Comparison of ENCODE assay signal across 8 cellular contexts in the genomic region with DNA sequence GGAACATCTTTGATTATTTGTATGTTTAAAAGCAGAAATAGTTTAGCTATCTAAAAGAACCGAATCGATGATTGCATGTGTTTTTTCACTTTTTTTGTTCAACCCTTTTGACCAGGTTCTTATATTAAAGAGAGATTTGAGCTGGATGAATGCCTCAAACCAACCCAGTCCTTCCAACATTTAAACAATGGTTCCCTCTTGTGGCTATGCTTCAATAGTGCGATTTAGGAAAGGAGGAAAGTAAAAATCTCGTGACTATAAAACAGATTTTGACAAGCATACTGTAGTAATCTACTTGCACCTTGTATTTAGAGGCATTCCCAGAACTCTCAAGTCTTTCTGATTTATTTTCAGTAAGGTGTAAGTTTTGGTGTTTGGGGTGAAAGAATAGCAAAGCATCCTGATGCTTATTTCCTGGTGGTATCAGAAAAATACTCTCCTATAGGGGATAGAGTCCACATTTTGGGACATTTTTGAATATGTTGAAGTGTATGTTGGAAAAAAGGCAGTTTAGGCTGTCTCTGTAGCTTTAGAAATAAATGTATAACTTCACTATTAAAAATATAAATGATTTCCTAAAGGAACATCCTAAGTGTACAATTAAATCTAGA.
DNase-seq lines count a peak whose midpoint lies in the region; ATAC-seq and TF ChIP-seq lines count a peak whose summit lies in the region.

No MANE protein-coding gene starts in this region.

- H3K79me2 ChIP-seq in MM.1S (ENCODE audit: low read length), result no peaks in the 10 kb centered on the region

- H3K27ac ChIP-seq in MM.1S (ENCODE audit: low read length), result no peak overlapping the region
- H3K27ac ChIP-seq in esophagus muscularis mucosa (replicated peaks in 1 of 4), result no peak overlapping the region

- 7% methylated on average over 4 of the region's 4 CpGs for WGBS in esophagus muscularis mucosa

- ATAC-seq in HG02840 (IDR thresholded peaks at IDR 0.05; ENCODE audit: low FRiP score, unreplicated experiment) (no peak), HG03378 (IDR thresholded peaks at IDR 0.05; ENCODE audit: unreplicated experiment) (no peak), HG03097 (IDR thresholded peaks at IDR 0.05; ENCODE audit: low FRiP score, unreplicated experiment) (no peak)

- no peaks in the 10 kb centered on the region for H3F3A ChIP-seq in MM.1S (ENCODE audit: insufficient read depth, low read length)

- TF ChIP-seq POLR2A in esophagus muscularis mucosa (IDR thresholded peaks at IDR 0.05; ENCODE audit: low read depth), result no peak

- DNase-seq in MM.1S (peak; percentile 62), SHP77 (lab: John Stamatoyannopoulos, UW) (peak; percentile 34 to 44), esophagus muscularis mucosa (ENCODE audit: extremely low spot score) (no peak), retinal pigment epithelial cell (ENCODE audit: low read depth) (peak; percentile 8)

- no peaks in the 10 kb centered on the region for H3K9me2 ChIP-seq in MM.1S (replicated peaks; ENCODE audit: insufficient read depth, low read length)

- H3K4me1 ChIP-seq in MM.1S (ENCODE audit: low read length) (no peaks in the 10 kb centered on the region), esophagus muscularis mucosa (no peaks in the 10 kb centered on the region)

- intact Hi-C loops in esophagus muscularis mucosa (cut with DNase I), result no loop called here

- H2AFZ ChIP-seq in MM.1S (ENCODE audit: low read length), result peak overlapping the region; percentile 14; the same call in 1 of the 2 replicates

- H3K4me3 ChIP-seq in MM.1S (ENCODE audit: low read length) (no peak overlapping the region), esophagus muscularis mucosa (no peak overlapping the region), retinal pigment epithelial cell (ENCODE audit: low read length) (no peak overlapping the region)

- H3K36me3 ChIP-seq in MM.1S (replicated peaks; ENCODE audit: insufficient read depth, low read length) (no peaks in the 10 kb centered on the region), esophagus muscularis mucosa (no peaks in the 10 kb centered on the region)

- H3K9me3 ChIP-seq in MM.1S (replicated peaks; ENCODE audit: insufficient read depth, low read length) (no peaks in the 10 kb centered on the region), esophagus muscularis mucosa (no peaks in the 10 kb centered on the region)

- no peak overlapping the region for H3K4me2 ChIP-seq in MM.1S (ENCODE audit: low read depth, low read length)

- TF ChIP-seq CTCF in GM12872 (IDR thresholded peaks at IDR 0.05; ENCODE audit: insufficient read depth, low read depth, low read length) (0 out of 3 replicates have a peak, but pooled peaks have one; percentile 22), MM.1S (IDR thresholded peaks at IDR 0.05; ENCODE audit: low read length) (peak; percentile 75), esophagus muscularis mucosa (IDR thresholded peaks at IDR 0.05) (peak in 2 of 3 experiments; percentile 22 to 29), retinal pigment epithelial cell (conservative IDR thresholded peaks at IDR 0.05; ENCODE audit: low read depth, low read length) (peak; percentile 68)

- H3K9ac ChIP-seq in MM.1S (ENCODE audit: low read length), result no peak overlapping the region

- TF ChIP-seq EP300 in esophagus muscularis mucosa (IDR thresholded peaks at IDR 0.05), result no peak

- H3K27me3 ChIP-seq in MM.1S (replicated peaks; ENCODE audit: insufficient read depth, low read length) (no peaks in the 10 kb centered on the region), esophagus muscularis mucosa (no peaks in the 10 kb centered on the region)

- H4K20me1 ChIP-seq in MM.1S (ENCODE audit: insufficient read depth, low read length), result no peaks in the 10 kb centered on the region

Comparison
In these comparisons a context has a peak if more than half of its experiments do, and no peak if none do; other contexts are left out.
1. CTCF ChIP-seq: peak in every context shown above with its lines; median percentile 75 in MM.1S; 68 in retinal pigment epithelial cell; 26 in esophagus muscularis mucosa; 22 in GM12872.